In genomic region chr12:19130224-19131019, GRCh38 we compare ENCODE assay signal across 8 cellular contexts. TPM values are rescaled to one million over a fixed set of nuclear protein-coding genes. Genes with fewer than 3 reads are reported as not detected.
DNase-seq lines count a peak whose midpoint lies in the region; ATAC-seq and TF ChIP-seq lines count a peak whose summit lies in the region.

No MANE protein-coding gene starts in this region.

- peak; percentile 41 for DNase-seq in NCI-H345 (lab: John Stamatoyannopoulos, UW)
- no peak for DNase-seq in NCI-H345 treated with DMSO at 0.1 percent for 48 hours (lab: John Stamatoyannopoulos, UW; ENCODE audit: unreplicated experiment)
- DNase-seq in MG63, result peak; percentile 43
- DNase-seq in activated T-cell treated with anti-CD3 and anti-CD28 coated beads, Interleukin-2, amount 50 U/mL, for 4 hours, result peak; percentile 4
- no peak for DNase-seq in fibroblast of pulmonary artery (ENCODE audit: low read depth)
- DNase-seq in natural killer cell, result no peak
- no peak for DNase-seq in NCI-H1048 (lab: John Stamatoyannopoulos, UW)

- H3K4me3 Mint-ChIP-seq in activated T-cell treated with anti-CD3 and anti-CD28 coated beads, Interleukin-2, amount 50 U/mL, for 4 hours, result peak overlapping the region; percentile 84
- peak overlapping the region; percentile 91 for H3K4me3 Mint-ChIP-seq in natural killer cell

- intact Hi-C loops in natural killer cell (cut with micrococcal nuclease), result no loop called here

- peaks cover 2% of the 10 kb centered on the region for H3K36me3 Mint-ChIP-seq in activated T-cell treated with anti-CD3 and anti-CD28 coated beads, Interleukin-2, amount 50 U/mL, for 4 hours (ENCODE audit: insufficient read depth)
- no peaks in the 10 kb centered on the region for H3K36me3 Mint-ChIP-seq in natural killer cell

- H3K4me1 Mint-ChIP-seq in activated T-cell treated with anti-CD3 and anti-CD28 coated beads, Interleukin-2, amount 50 U/mL, for 4 hours (ENCODE audit: low read depth), result peaks cover 15% of the 10 kb centered on the region
- H3K4me1 Mint-ChIP-seq in natural killer cell, result peaks cover 11 to 17% of the 10 kb centered on the region in 2 donors

- H3K4me3 ChIP-seq in MG63, result peak overlapping the region; percentile 58
- peak overlapping the region; percentile 90 for H3K4me3 ChIP-seq in fibroblast of pulmonary artery (replicated peaks; ENCODE audit: low read depth, low read length)

- peaks cover 12% of the 10 kb centered on the region for H3K9me3 Mint-ChIP-seq in activated T-cell treated with anti-CD3 and anti-CD28 coated beads, Interleukin-2, amount 50 U/mL, for 4 hours
- H3K9me3 Mint-ChIP-seq in natural killer cell, result peaks cover 4 to 7% of the 10 kb centered on the region in 2 donors

- peaks cover 7% of the 10 kb centered on the region for H3K9me3 ChIP-seq in MG63

- TF ChIP-seq CTCF in fibroblast of pulmonary artery (IDR thresholded peaks at IDR 0.05; ENCODE audit: low read length, missing control alignments) (no peak), natural killer cell (IDR thresholded peaks at IDR 0.05) (no peak)

- H3K27me3 ChIP-seq in MG63, result no peaks in the 10 kb centered on the region

- H3K27ac Mint-ChIP-seq in natural killer cell, result peak overlapping the region; percentile 66 to 83

- no peaks in the 10 kb centered on the region for H3K36me3 ChIP-seq in MG63

- peaks cover 31% of the 10 kb centered on the region for H3K27me3 Mint-ChIP-seq in activated T-cell treated with anti-CD3 and anti-CD28 coated beads, Interleukin-2, amount 50 U/mL, for 4 hours (ENCODE audit: low read depth)
- H3K27me3 Mint-ChIP-seq in natural killer cell (ENCODE audit: low read depth in 2 of 2), result peaks cover 0 to 7% of the 10 kb centered on the region in 2 donors

- peak; percentile 24 to 31 for ATAC-seq in activated T-cell treated with anti-CD3 and anti-CD28 coated beads, Interleukin-2, amount 50 U/mL, for 4 hours
- ATAC-seq in natural killer cell, result peak in 1 of 3 donors; percentile 23
- ATAC-seq in HG02763 (IDR thresholded peaks at IDR 0.05; ENCODE audit: unreplicated experiment), result no peak

RNA-seq across cellular contexts. Expression of gene PLEKHA5, which starts 0.9 kb away (rescaled TPM):
- total RNA-seq in MG63 (2014; rRNA removed; shearing (Covaris generic); ENCODE audit: low replicate concordance), result 4.6 and 8.8 TPM in 2 replicates
- 1 to 10 TPM in 2 of 3 donors, under 1 TPM in 1; 0.66 to 2.9 (median 2.0) TPM for total RNA-seq in activated T-cell treated with anti-CD3 and anti-CD28 coated beads, Interleukin-2, amount 50 U/mL, for 4 hours
- 10 to 100 TPM in 1 of 3 donors, 1 to 10 TPM in 2; 5.2 to 12.1 (median 7.0) TPM for total RNA-seq in natural killer cell

Comparison
In these comparisons a context has a peak if more than half of its experiments do, and no peak if none do; other contexts are left out.
1. DNase-seq: peak in NCI-H345 (single experiment), MG63 (single experiment) and activated T-cell treated with anti-CD3 and anti-CD28 coated beads, Interleukin-2, amount 50 U/mL, for 4 hours (single experiment); none in NCI-H345 treated with DMSO at 0.1 percent for 48 hours (single experiment), fibroblast of pulmonary artery (single experiment), natural killer cell (single experiment) and NCI-H1048 (single experiment).